ENCODE assay signal across 8 cellular contexts in genomic region chr9:137046094-137046787, GRCh38. TPM values are rescaled to one million over a fixed set of nuclear protein-coding genes. Genes with fewer than 3 reads are reported as not detected.
DNase-seq lines count a peak whose midpoint lies in the region; ATAC-seq and TF ChIP-seq lines count a peak whose summit lies in the region.

Gene NPDC1, minus strand, starts transcription at chr9:137046177. Its CDS starts 188 bp downstream, at chr9:137045989.

- H3K9me3 ChIP-seq in neural cell (ENCODE audit: low read length) = no peaks in the 10 kb centered on the region

- TF ChIP-seq CTCF in fibroblast of villous mesenchyme (IDR thresholded peaks at IDR 0.05; ENCODE audit: insufficient read depth, low read depth, low read length) = peak; percentile 86
- TF ChIP-seq CTCF in neural cell (IDR thresholded peaks at IDR 0.05; ENCODE audit: poor library complexity, severe bottlenecking) = peak; percentile 96

- TF ChIP-seq RAD21 in neural cell (conservative IDR thresholded peaks at IDR 0.05) = peak; percentile 72

- no peaks in the 10 kb centered on the region for H3K9me2 ChIP-seq in neural cell (ENCODE audit: insufficient read depth, low read length)

- ATAC-seq in stimulated activated naive CD8-positive, alpha-beta T cell treated with anti-CD3 and anti-CD28 coated beads, Interleukin-15, amount 100 ng/mL, for 72 hours = peak; percentile 75
- no peak for ATAC-seq in GM21447 (IDR thresholded peaks at IDR 0.05; ENCODE audit: unreplicated experiment)

- no peaks in the 10 kb centered on the region for H3F3A ChIP-seq in neural cell (ENCODE audit: insufficient read depth, low read length, poor library complexity, severe bottlenecking)

- peak; percentile 16 for TF ChIP-seq EP300 in neural cell (conservative IDR thresholded peaks at IDR 0.05; ENCODE audit: poor library complexity, severe bottlenecking)

- H3K4me3 ChIP-seq in fibroblast of villous mesenchyme (ENCODE audit: low read depth, low read length) = peak within 1 kb of the TSS; percentile 60
- H3K4me3 ChIP-seq in neural cell (ENCODE audit: low read length) = peak within 1 kb of the TSS; percentile 98

- H3K27me3 Mint-ChIP-seq in stimulated activated naive CD8-positive, alpha-beta T cell treated with anti-CD3 and anti-CD28 coated beads, Interleukin-15, amount 100 ng/mL, for 72 hours = peaks cover 78% of the 10 kb centered on the region

- peak; percentile 90 for DNase-seq in Daoy (ENCODE audit: low read depth)
- DNase-seq in KG1 (lab: John Stamatoyannopoulos, UW) = peak; percentile 39
- DNase-seq in RPMI8226 = peak; percentile 96
- DNase-seq in activated gamma-delta T cell treated with Interleukin-2 at 50 U/mL for 16 hours = peak; percentile 82
- DNase-seq in fibroblast of villous mesenchyme (ENCODE audit: low read depth) = peak; percentile 70
- DNase-seq in stimulated activated naive CD8-positive, alpha-beta T cell treated with anti-CD3 and anti-CD28 coated beads, Interleukin-15, amount 100 ng/mL, for 72 hours = peak; percentile 83 to 84

- H3K9me3 Mint-ChIP-seq in stimulated activated naive CD8-positive, alpha-beta T cell treated with anti-CD3 and anti-CD28 coated beads, Interleukin-15, amount 100 ng/mL, for 72 hours = no peaks in the 10 kb centered on the region

- H3K27ac ChIP-seq in neural cell (ENCODE audit: low read length) = peak within 1 kb of the TSS; percentile 93

- peaks cover 13% of the 10 kb centered on the region for H4K20me1 ChIP-seq in neural cell (ENCODE audit: insufficient read depth)

- peaks cover 37% of the 10 kb centered on the region for H3K27me3 ChIP-seq in neural cell (ENCODE audit: insufficient read depth, low read depth, low read length)

- no peaks in the 10 kb centered on the region for H3K36me3 ChIP-seq in neural cell (ENCODE audit: insufficient read depth, low read length)

- peaks cover 20% of the 10 kb centered on the region for H3K79me2 ChIP-seq in neural cell (replicated peaks; ENCODE audit: insufficient read depth, low read length)

- H3K4me3 Mint-ChIP-seq in stimulated activated naive CD8-positive, alpha-beta T cell treated with anti-CD3 and anti-CD28 coated beads, Interleukin-15, amount 100 ng/mL, for 72 hours = peak within 1 kb of the TSS; percentile 75 to 80

- peak within 1 kb of the TSS; percentile 93 for H3K9ac ChIP-seq in neural cell (ENCODE audit: low read length)

- peak within 1 kb of the TSS; percentile 94 for H3K4me2 ChIP-seq in neural cell (ENCODE audit: low read length)

- peak within 1 kb of the TSS; percentile 92 for H2AFZ ChIP-seq in neural cell (ENCODE audit: low read depth, low read length)

- H3K4me1 Mint-ChIP-seq in stimulated activated naive CD8-positive, alpha-beta T cell treated with anti-CD3 and anti-CD28 coated beads, Interleukin-15, amount 100 ng/mL, for 72 hours = peaks cover 41% of the 10 kb centered on the region

- no peak within 1 kb of the TSS for H3K27ac Mint-ChIP-seq in stimulated activated naive CD8-positive, alpha-beta T cell treated with anti-CD3 and anti-CD28 coated beads, Interleukin-15, amount 100 ng/mL, for 72 hours

TF ChIP-seq in neural cell, 6 proteins besides CTCF, POLR2A, EP300 and RAD21:
- TF ChIP-seq MXI1 (conservative IDR thresholded peaks at IDR 0.05; ENCODE audit: poor library complexity, severe bottlenecking) (peak; percentile 92), TAF1 (IDR thresholded peaks at IDR 0.05; ENCODE audit: low read depth) (peak; percentile 82), EZH2 (IDR thresholded peaks at IDR 0.05; ENCODE audit: borderline replicate concordance, insufficient read depth, low read length, poor library complexity, severe bottlenecking) (no peak), SMC3 (conservative IDR thresholded peaks at IDR 0.05; ENCODE audit: poor library complexity) (peak; percentile 81), REST (IDR thresholded peaks at IDR 0.05; ENCODE audit: borderline replicate concordance) (peak; percentile 77), POLR2AphosphoS5 (IDR thresholded peaks at IDR 0.05) (peak; percentile 80)

RNA-seq across cellular contexts. Expression of gene NPDC1, which starts in this region (rescaled TPM):
- 15.9 and 17.4 TPM in 2 replicates for total RNA-seq in Daoy (2014; rRNA removed; shearing (Covaris generic))
- total RNA-seq in fibroblast of villous mesenchyme = 6.4 and 13.0 TPM in 2 replicates
- 161 and 162 TPM in 2 replicates for polyA plus RNA-seq in neural cell
- polyA minus RNA-seq in neural cell = 25.6 and 31.7 TPM in 2 replicates

Comparison
In these comparisons a context has a peak if more than half of its experiments do, and no peak if none do; other contexts are left out.
1. DNase-seq: peak in every context shown above with its lines; median percentile 96 in RPMI8226; 90 in Daoy; 84 in stimulated activated naive CD8-positive, alpha-beta T cell treated with anti-CD3 and anti-CD28 coated beads, Interleukin-15, amount 100 ng/mL, for 72 hours; 82 in activated gamma-delta T cell treated with Interleukin-2 at 50 U/mL for 16 hours; 70 in fibroblast of villous mesenchyme; 39 in KG1.